2 cellular contexts compared by ENCODE assay signal in the genomic region with DNA sequence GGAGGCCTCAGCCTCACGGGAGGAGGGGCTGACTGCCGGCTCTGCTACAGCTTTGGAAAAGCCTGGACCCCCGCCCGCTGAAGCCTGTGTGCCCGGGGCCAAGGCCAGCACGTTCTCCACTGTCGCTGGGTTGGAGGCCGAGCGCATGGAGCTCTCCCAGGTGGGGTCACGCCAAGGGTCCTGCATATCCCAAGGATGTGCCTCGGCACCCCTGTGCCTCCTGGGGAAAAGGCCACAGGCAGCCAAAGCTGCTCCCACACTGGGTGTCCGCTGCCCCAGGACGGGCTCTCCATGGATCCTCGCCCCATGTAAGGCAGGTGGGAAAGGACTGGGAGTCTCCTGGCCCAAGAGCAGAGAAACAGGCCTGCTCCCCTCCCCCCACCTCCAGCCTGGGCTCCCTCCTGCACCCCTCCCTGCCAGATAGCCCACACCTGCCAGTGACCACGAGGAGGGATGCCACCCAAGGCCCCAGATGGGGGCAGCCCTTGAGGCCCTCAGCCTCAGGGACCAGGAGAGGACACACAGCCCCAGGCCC.
TF ChIP-seq lines count a peak whose summit lies in the region.

No MANE protein-coding gene starts in this region.

TF ChIP-seq in SK-N-SH, 30 proteins besides CTCF, POLR2A, EP300 and RAD21:
- no peak for TF ChIP-seq RFX5 (IDR thresholded peaks at IDR 0.05; ENCODE audit: low read length)
- TF ChIP-seq TEAD4 (IDR thresholded peaks at IDR 0.05; ENCODE audit: borderline replicate concordance, insufficient read depth): no peak
- no peak for TF ChIP-seq POLR2AphosphoS5 (IDR thresholded peaks at IDR 0.05; ENCODE audit: low read depth, low read length)
- no peak for TF ChIP-seq NFIC (IDR thresholded peaks at IDR 0.05; ENCODE audit: borderline replicate concordance)
- TF ChIP-seq ELF1 (IDR thresholded peaks at IDR 0.05): no peak
- TF ChIP-seq NRF1 (IDR thresholded peaks at IDR 0.05; ENCODE audit: low read depth, low read length): no peak
- TF ChIP-seq, protein P1, sequence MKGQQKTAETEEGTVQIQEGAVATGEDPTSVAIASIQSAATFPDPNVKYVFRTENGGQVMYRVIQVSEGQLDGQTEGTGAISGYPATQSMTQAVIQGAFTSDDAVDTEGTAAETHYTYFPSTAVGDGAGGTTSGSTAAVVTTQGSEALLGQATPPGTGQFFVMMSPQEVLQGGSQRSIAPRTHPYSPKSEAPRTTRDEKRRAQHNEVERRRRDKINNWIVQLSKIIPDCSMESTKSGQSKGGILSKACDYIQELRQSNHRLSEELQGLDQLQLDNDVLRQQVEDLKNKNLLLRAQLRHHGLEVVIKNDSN (IDR thresholded peaks at IDR 0.05; ENCODE audit: borderline replicate concordance, low read depth): no peak
- TF ChIP-seq GABPA (IDR thresholded peaks at IDR 0.05; ENCODE audit: low read depth): no peak
- no peak for TF ChIP-seq FOXM1 (IDR thresholded peaks at IDR 0.05; ENCODE audit: low read depth)
- TF ChIP-seq, protein P2, sequence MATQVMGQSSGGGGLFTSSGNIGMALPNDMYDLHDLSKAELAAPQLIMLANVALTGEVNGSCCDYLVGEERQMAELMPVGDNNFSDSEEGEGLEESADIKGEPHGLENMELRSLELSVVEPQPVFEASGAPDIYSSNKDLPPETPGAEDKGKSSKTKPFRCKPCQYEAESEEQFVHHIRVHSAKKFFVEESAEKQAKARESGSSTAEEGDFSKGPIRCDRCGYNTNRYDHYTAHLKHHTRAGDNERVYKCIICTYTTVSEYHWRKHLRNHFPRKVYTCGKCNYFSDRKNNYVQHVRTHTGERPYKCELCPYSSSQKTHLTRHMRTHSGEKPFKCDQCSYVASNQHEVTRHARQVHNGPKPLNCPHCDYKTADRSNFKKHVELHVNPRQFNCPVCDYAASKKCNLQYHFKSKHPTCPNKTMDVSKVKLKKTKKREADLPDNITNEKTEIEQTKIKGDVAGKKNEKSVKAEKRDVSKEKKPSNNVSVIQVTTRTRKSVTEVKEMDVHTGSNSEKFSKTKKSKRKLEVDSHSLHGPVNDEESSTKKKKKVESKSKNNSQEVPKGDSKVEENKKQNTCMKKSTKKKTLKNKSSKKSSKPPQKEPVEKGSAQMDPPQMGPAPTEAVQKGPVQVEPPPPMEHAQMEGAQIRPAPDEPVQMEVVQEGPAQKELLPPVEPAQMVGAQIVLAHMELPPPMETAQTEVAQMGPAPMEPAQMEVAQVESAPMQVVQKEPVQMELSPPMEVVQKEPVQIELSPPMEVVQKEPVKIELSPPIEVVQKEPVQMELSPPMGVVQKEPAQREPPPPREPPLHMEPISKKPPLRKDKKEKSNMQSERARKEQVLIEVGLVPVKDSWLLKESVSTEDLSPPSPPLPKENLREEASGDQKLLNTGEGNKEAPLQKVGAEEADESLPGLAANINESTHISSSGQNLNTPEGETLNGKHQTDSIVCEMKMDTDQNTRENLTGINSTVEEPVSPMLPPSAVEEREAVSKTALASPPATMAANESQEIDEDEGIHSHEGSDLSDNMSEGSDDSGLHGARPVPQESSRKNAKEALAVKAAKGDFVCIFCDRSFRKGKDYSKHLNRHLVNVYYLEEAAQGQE (IDR thresholded peaks at IDR 0.05; ENCODE audit: low read depth, low read length): no peak
- no peak for TF ChIP-seq SMC3 (IDR thresholded peaks at IDR 0.05; ENCODE audit: low read depth, low read length)
- TF ChIP-seq, protein P3, sequence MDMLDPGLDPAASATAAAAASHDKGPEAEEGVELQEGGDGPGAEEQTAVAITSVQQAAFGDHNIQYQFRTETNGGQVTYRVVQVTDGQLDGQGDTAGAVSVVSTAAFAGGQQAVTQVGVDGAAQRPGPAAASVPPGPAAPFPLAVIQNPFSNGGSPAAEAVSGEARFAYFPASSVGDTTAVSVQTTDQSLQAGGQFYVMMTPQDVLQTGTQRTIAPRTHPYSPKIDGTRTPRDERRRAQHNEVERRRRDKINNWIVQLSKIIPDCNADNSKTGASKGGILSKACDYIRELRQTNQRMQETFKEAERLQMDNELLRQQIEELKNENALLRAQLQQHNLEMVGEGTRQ (IDR thresholded peaks at IDR 0.05; ENCODE audit: borderline replicate concordance, low read depth, low read length): no peak
- TF ChIP-seq, protein P4, sequence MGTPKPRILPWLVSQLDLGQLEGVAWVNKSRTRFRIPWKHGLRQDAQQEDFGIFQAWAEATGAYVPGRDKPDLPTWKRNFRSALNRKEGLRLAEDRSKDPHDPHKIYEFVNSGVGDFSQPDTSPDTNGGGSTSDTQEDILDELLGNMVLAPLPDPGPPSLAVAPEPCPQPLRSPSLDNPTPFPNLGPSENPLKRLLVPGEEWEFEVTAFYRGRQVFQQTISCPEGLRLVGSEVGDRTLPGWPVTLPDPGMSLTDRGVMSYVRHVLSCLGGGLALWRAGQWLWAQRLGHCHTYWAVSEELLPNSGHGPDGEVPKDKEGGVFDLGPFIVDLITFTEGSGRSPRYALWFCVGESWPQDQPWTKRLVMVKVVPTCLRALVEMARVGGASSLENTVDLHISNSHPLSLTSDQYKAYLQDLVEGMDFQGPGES (IDR thresholded peaks at IDR 0.05; ENCODE audit: low read depth, low read length): no peak
- TF ChIP-seq YY1 (IDR thresholded peaks at IDR 0.05; ENCODE audit: low read depth): no peak
- TF ChIP-seq TCF12 (IDR thresholded peaks at IDR 0.05): no peak

TF ChIP-seq in SK-N-SH treated with all-trans-retinoic acid at 6 μM for 48 hours, 23 proteins besides CTCF, POLR2A, EP300 and RAD21:
- no peak for TF ChIP-seq ESRRG (CRISPR knock-in tag; IDR thresholded peaks at IDR 0.05)
